Comparison of ENCODE assay signal across 15 cellular contexts in the genomic region with DNA sequence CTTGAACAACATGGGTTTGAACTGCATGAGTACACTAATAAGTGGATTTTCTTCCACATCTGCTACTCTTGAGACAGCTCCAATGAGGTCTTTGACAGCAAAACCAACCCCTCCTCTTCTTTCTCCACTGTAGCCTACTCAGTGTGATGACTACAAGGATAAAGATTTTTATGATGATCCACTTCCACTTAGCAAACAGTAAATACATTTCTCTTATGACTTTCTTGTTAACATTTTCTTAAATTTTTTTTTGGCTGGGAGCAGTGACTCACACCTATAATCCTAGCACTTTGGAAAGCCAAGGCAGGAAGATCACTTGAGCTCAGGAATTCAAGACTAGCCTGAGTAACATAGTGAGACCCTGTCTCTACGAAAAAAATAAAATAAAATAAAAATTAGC. TPM values are rescaled to one million over a fixed set of nuclear protein-coding genes. Genes with fewer than 3 reads are reported as not detected.
DNase-seq lines count a peak whose midpoint lies in the region; ATAC-seq, FAIRE-seq and TF ChIP-seq lines count a peak whose summit lies in the region.
"Had no signal": no experiment of that assay in that cellular context is flagged by ENCODE, and none has a peak within 500 bp of the region (broad histone marks: within the 10 kb centered on the region; RNA-seq: fewer than 3 reads in every experiment).

No MANE protein-coding gene starts in this region.

- no peaks in the 10 kb centered on the region for H3K36me3 Mint-ChIP-seq in CD14-positive monocyte

- no peaks in the 10 kb centered on the region for H3K4me1 ChIP-seq in SJCRH30

- H3K4me3 Mint-ChIP-seq in CD14-positive monocyte, result no peak overlapping the region

- H3K27me3 Mint-ChIP-seq in CD14-positive monocyte (ENCODE audit: low read depth in 3 of 3), result peaks cover 0 to 3% (median 2%) of the 10 kb centered on the region in 3 donors

- H3K4me3 ChIP-seq in AG04449 (ENCODE audit: low read depth, low read length) (no peak overlapping the region), SJCRH30 (no peak overlapping the region)
- H3K4me3 ChIP-seq: testis had no signal

- H3K36me3 ChIP-seq in SJCRH30, result no peaks in the 10 kb centered on the region

- peak overlapping the region; percentile 39; the same call in 1 of the 2 replicates for H3K27ac ChIP-seq in RWPE1
- H3K27ac ChIP-seq in SJCRH30, result no peak overlapping the region
- H3K27ac ChIP-seq: testis had no signal

- H3K9me3 ChIP-seq in SJCRH30 (replicated peaks), result no peaks in the 10 kb centered on the region
- H3K9me3 ChIP-seq: testis had no signal

- H3K27me3 ChIP-seq in SJCRH30, result no peaks in the 10 kb centered on the region
- H3K27me3 ChIP-seq: testis had no signal

- DNase-seq in AG04449 (ENCODE audit: low read depth, low spot score), result peak; percentile 87
- peak; percentile 22 for DNase-seq in H54 (ENCODE audit: insufficient read length, low spot score)
- DNase-seq in RWPE1 (ENCODE audit: low spot score), result no peak
- DNase-seq in foreskin melanocyte, result peak; percentile 9
- no peak for DNase-seq in CD14-positive monocyte (ENCODE audit: low spot score)
- no peak for DNase-seq in SJCRH30
- no peak for DNase-seq in activated naive CD4-positive, alpha-beta T cell treated with Interleukin-2 at 50 U/mL for 16 hours
- DNase-seq: AML-193; effector CD8-positive, alpha-beta T cell; NCI-H2029; NCI-H774; testis had no signal

- peak; percentile 55 for FAIRE-seq in H54 (lab: Jason Lieb, UNC)
- FAIRE-seq: keratinocyte, TTC549 had no signal

- POLR2A ChIA-PET in AG04449 (lab: Yijun Ruan, JAX) (interaction anchor here (1.0 to 3.0 kb wide), 5 partner anchors 9 to 81 kb away, joined by 3 to 58 read pairs (median 6); partner anchors contain the start of genes EIF4G2 and ZBED5), RWPE1 (lab: Yijun Ruan, JAX; ENCODE audit: low non-redundant PET) (no interaction called here)

- no peak overlapping the region for H3K27ac Mint-ChIP-seq in CD14-positive monocyte

- intact Hi-C loops in CD14-positive monocyte (cut with micrococcal nuclease), result no loop called here

- no peak for ATAC-seq in GM18505 (IDR thresholded peaks at IDR 0.05; ENCODE audit: unreplicated experiment)

- TF ChIP-seq POLR2A in H54 (IDR thresholded peaks at IDR 0.05; ENCODE audit: low read depth, low read length) (no peak), GM18505 (IDR thresholded peaks at IDR 0.05; ENCODE audit: borderline replicate concordance, extremely low read depth, insufficient read depth, insufficient read length) (no peak)

- H3K9me3 Mint-ChIP-seq in CD14-positive monocyte, result no peaks in the 10 kb centered on the region

- TF ChIP-seq CTCF in AG04449 (IDR thresholded peaks at IDR 0.05; ENCODE audit: insufficient read depth, low read length, missing control alignments) (no peak), RWPE1 (conservative IDR thresholded peaks at IDR 0.05; ENCODE audit: low read depth) (no peak), CD14-positive monocyte (IDR thresholded peaks at IDR 0.05) (no peak)

- peaks cover 13% of the 10 kb centered on the region for H3K4me1 Mint-ChIP-seq in CD14-positive monocyte

- CTCF ChIA-PET in AG04449 (lab: Yijun Ruan, JAX), result interaction anchor here (0.7 to 1.3 kb wide), 2 partner anchors 26 to 30 kb away, joined by 3 read pairs; no protein-coding TSS in a partner anchor
- CTCF ChIA-PET in RWPE1 (lab: Yijun Ruan, JAX), result interaction anchor here (0.9 kb wide), 1 partner anchor 26 kb away, joined by 5 read pairs; no protein-coding TSS in a partner anchor

RNA-seq across cellular contexts. Expression of gene EIF4G2, which starts 9.9 kb away (rescaled TPM):
- polyA plus RNA-seq in CD14-positive monocyte, result 100 to 1,000 TPM; 334 to 439 TPM
- 1,193 and 1,203 TPM in 2 replicates for total RNA-seq in SJCRH30 (2014; rRNA removed; shearing (Covaris generic))

RNA-seq across cellular contexts. Expression of gene ZBED5, which starts 39.3 kb away (rescaled TPM):
- polyA plus RNA-seq in CD14-positive monocyte, result 10 to 100 TPM in 1 of 2 donors, 1 to 10 TPM in 1; 8.1 to 10.3 TPM
- 59.6 and 73.8 TPM in 2 replicates for total RNA-seq in SJCRH30 (2014; rRNA removed; shearing (Covaris generic))

Comparison
In these comparisons a context has a peak if more than half of its experiments do, and no peak if none do; other contexts are left out.
1. DNase-seq: peak in AG04449 (single experiment), H54 (single experiment) and foreskin melanocyte (single experiment); none in RWPE1 (single experiment), CD14-positive monocyte (single experiment), SJCRH30 (0 of 2) and activated naive CD4-positive, alpha-beta T cell treated with Interleukin-2 at 50 U/mL for 16 hours (single experiment).